8 cellular contexts compared by ENCODE assay signal in genomic region chr1:54764922-54765561, GRCh38. TPM values are rescaled to one million over a fixed set of nuclear protein-coding genes. Genes with fewer than 3 reads are reported as not detected.
DNase-seq lines count a peak whose midpoint lies in the region; ATAC-seq and TF ChIP-seq lines count a peak whose summit lies in the region.

No MANE protein-coding gene starts in this region.

- no peaks in the 10 kb centered on the region for H3K36me3 ChIP-seq in left lung

- peaks cover 5 to 16% of the 10 kb centered on the region in 2 donors for H3K4me1 ChIP-seq in left lung

- peak; percentile 9 for ATAC-seq in GM19372 (IDR thresholded peaks at IDR 0.05; ENCODE audit: low read depth, unreplicated experiment)
- ATAC-seq in HG03064 (IDR thresholded peaks at IDR 0.05; ENCODE audit: low read depth, unreplicated experiment): peak; percentile 13
- peak; percentile 17 for ATAC-seq in left lung

- H3K27ac Mint-ChIP-seq in activated naive CD8-positive, alpha-beta T cell treated with anti-CD3 and anti-CD28 coated beads for 36 hours: peak overlapping the region; percentile 82
- H3K27ac Mint-ChIP-seq in type B pancreatic cell: peak overlapping the region; percentile 89

- H3K9me3 ChIP-seq in left lung: no peaks in the 10 kb centered on the region

- peaks cover 24% of the 10 kb centered on the region for H3K4me1 Mint-ChIP-seq in activated naive CD8-positive, alpha-beta T cell treated with anti-CD3 and anti-CD28 coated beads for 36 hours
- peaks cover 20% of the 10 kb centered on the region for H3K4me1 Mint-ChIP-seq in type B pancreatic cell (ENCODE audit: unreplicated experiment)

- peak overlapping the region; percentile 89 for H3K4me3 Mint-ChIP-seq in activated naive CD8-positive, alpha-beta T cell treated with anti-CD3 and anti-CD28 coated beads for 36 hours
- peak overlapping the region; percentile 96 for H3K4me3 Mint-ChIP-seq in type B pancreatic cell

- no peak for TF ChIP-seq CTCF in left lung (IDR thresholded peaks at IDR 0.05)
- no peak for TF ChIP-seq CTCF in type B pancreatic cell (conservative IDR thresholded peaks at IDR 0.05)

- peaks cover 3% of the 10 kb centered on the region for H3K36me3 Mint-ChIP-seq in activated naive CD8-positive, alpha-beta T cell treated with anti-CD3 and anti-CD28 coated beads for 36 hours
- H3K36me3 Mint-ChIP-seq in type B pancreatic cell: no peaks in the 10 kb centered on the region

- H3K27me3 ChIP-seq in left lung: no peaks in the 10 kb centered on the region

- intact Hi-C loops in left lung (cut with DNase I): no loop called here

- no peak for DNase-seq in activated naive CD8-positive, alpha-beta T cell treated with anti-CD3 and anti-CD28 coated beads for 36 hours
- no peak for DNase-seq in left lung
- DNase-seq in type B pancreatic cell (ENCODE audit: extremely low spot score, unreplicated experiment): no peak
- DNase-seq in stimulated activated naive CD4-positive, alpha-beta T cell (lab: John Stamatoyannopoulos, UW): no peak
- DNase-seq in inferior parietal cortex (ENCODE audit: extremely low spot score): no peak
- no peak for DNase-seq in stimulated activated CD8-positive, alpha-beta memory T cell treated with anti-CD3 and anti-CD28 coated beads, Interleukin-4, amount 100 ng/mL, for 48 hours

- H3K27me3 Mint-ChIP-seq in activated naive CD8-positive, alpha-beta T cell treated with anti-CD3 and anti-CD28 coated beads for 36 hours: no peaks in the 10 kb centered on the region
- peaks cover 9% of the 10 kb centered on the region for H3K27me3 Mint-ChIP-seq in type B pancreatic cell

- no peaks in the 10 kb centered on the region for H3K9me3 Mint-ChIP-seq in activated naive CD8-positive, alpha-beta T cell treated with anti-CD3 and anti-CD28 coated beads for 36 hours
- H3K9me3 Mint-ChIP-seq in type B pancreatic cell: no peaks in the 10 kb centered on the region

- peak overlapping the region; percentile 78 to 88 for H3K4me3 ChIP-seq in left lung

- peak overlapping the region; percentile 60 to 74 for H3K27ac ChIP-seq in left lung

RNA-seq across cellular contexts. Expression of gene PARS2, which starts 0.7 kb away (rescaled TPM):
- 1 to 10 TPM; 6.4 to 6.6 TPM for total RNA-seq in activated naive CD8-positive, alpha-beta T cell treated with anti-CD3 and anti-CD28 coated beads for 36 hours
- total RNA-seq in left lung (1 to 10 TPM; 3.9 to 4.4 TPM), type B pancreatic cell (ENCODE audit: low replicate concordance) (9.5 and 10.2 TPM in 2 replicates)

RNA-seq across cellular contexts. Expression of gene TTC22, which starts 36.1 kb away (rescaled TPM):
- 1 to 10 TPM; 4.8 to 5.3 TPM for total RNA-seq in activated naive CD8-positive, alpha-beta T cell treated with anti-CD3 and anti-CD28 coated beads for 36 hours
- total RNA-seq in left lung: 1 to 10 TPM; 4.8 to 7.7 TPM
- 7.0 and 12.4 TPM in 2 replicates for total RNA-seq in type B pancreatic cell (ENCODE audit: low replicate concordance)

RNA-seq across cellular contexts. Expression of gene TTC4, which starts 49.4 kb away (rescaled TPM):
- 10 to 100 TPM; 40.1 to 41.4 TPM for total RNA-seq in activated naive CD8-positive, alpha-beta T cell treated with anti-CD3 and anti-CD28 coated beads for 36 hours
- total RNA-seq in left lung (10 to 100 TPM; 15.0 to 20.0 TPM), type B pancreatic cell (ENCODE audit: low replicate concordance) (21.4 and 25.8 TPM in 2 replicates)
